1 cellular context compared by ENCODE assay signal in the genomic region with DNA sequence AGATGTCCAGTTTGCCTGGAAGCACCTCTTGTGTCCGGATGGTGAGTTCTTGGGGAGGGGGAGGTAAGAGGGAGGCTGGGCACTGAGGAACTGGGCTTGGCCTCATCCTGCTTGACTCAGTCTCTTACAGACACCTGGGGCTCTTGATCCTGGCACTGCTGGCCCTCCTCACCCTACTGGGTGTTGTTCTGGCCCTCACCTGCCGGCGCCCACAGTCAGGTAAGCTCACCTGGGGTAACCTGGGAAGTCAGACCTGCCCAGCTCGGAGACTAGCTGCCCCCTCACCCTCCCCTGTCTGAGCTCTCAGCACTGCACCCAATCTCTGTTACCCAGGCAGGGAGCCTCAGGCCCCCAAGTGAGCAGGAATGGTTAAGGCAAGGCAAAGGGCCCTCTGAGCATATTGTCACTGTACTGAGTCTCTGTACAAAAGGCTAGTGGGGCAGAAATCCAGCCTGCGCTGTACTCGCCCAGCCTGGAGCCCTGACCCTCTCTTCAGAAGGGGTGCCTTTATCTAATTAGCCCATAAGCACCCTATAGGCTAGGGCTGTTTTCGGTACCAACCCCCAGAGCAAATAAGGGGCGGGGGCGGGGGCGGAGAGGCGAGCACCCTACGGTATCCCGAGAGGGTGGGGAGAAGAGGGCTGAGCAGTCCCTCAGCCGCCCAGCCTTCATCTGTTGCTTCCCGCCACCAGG.
TF ChIP-seq lines count a peak whose summit lies in the region.

No MANE protein-coding gene starts in this region.

TF ChIP-seq in HepG2, 621 proteins besides CTCF, POLR2A, EP300 and RAD21 (continues in another document):
- TF ChIP-seq, protein P1, sequence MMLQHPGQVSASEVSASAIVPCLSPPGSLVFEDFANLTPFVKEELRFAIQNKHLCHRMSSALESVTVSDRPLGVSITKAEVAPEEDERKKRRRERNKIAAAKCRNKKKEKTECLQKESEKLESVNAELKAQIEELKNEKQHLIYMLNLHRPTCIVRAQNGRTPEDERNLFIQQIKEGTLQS (CRISPR knock-in tag; IDR thresholded peaks at IDR 0.05): no peak
- no peak for TF ChIP-seq ZNF749 (CRISPR knock-in tag; IDR thresholded peaks at IDR 0.05; ENCODE audit: borderline replicate concordance)
- peak; percentile 31; the same call in 1 of the 2 replicates for TF ChIP-seq TAF1 (CRISPR knock-in tag; IDR thresholded peaks at IDR 0.05)
- 0 out of 2 replicates have a peak, but pooled peaks have one; percentile 32 for TF ChIP-seq JUNB (CRISPR knock-in tag; IDR thresholded peaks at IDR 0.05; ENCODE audit: borderline replicate concordance)
- peak; percentile 57; the same call in 1 of the 2 replicates for TF ChIP-seq ZNF605 (CRISPR knock-in tag; IDR thresholded peaks at IDR 0.05)
- peak; percentile 55; the same call in 1 of the 2 replicates for TF ChIP-seq ARID2 (CRISPR knock-in tag; IDR thresholded peaks at IDR 0.05; ENCODE audit: borderline replicate concordance)
- TF ChIP-seq, protein P2, sequence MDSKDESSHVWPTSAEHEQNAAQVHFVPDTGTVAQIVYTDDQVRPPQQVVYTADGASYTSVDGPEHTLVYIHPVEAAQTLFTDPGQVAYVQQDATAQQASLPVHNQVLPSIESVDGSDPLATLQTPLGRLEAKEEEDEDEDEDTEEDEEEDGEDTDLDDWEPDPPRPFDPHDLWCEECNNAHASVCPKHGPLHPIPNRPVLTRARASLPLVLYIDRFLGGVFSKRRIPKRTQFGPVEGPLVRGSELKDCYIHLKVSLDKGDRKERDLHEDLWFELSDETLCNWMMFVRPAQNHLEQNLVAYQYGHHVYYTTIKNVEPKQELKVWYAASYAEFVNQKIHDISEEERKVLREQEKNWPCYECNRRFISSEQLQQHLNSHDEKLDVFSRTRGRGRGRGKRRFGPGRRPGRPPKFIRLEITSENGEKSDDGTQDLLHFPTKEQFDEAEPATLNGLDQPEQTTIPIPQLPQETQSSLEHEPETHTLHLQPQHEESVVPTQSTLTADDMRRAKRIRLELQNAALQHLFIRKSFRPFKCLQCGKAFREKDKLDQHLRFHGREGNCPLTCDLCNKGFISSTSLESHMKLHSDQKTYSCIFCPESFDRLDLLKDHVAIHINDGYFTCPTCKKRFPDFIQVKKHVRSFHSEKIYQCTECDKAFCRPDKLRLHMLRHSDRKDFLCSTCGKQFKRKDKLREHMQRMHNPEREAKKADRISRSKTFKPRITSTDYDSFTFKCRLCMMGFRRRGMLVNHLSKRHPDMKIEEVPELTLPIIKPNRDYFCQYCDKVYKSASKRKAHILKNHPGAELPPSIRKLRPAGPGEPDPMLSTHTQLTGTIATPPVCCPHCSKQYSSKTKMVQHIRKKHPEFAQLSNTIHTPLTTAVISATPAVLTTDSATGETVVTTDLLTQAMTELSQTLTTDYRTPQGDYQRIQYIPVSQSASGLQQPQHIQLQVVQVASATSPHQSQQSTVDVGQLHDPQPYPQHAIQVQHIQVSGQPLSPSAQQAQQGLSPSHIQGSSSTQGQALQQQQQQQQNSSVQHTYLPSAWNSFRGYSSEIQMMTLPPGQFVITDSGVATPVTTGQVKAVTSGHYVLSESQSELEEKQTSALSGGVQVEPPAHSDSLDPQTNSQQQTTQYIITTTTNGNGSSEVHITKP (CRISPR knock-in tag; IDR thresholded peaks at IDR 0.05; ENCODE audit: low read depth): no peak
- TF ChIP-seq MAZ (IDR thresholded peaks at IDR 0.05; ENCODE audit: borderline replicate concordance, low read depth, low read length): no peak
- TF ChIP-seq MAZ (CRISPR knock-in tag; IDR thresholded peaks at IDR 0.05; ENCODE audit: low read depth): no peak
- 0 out of 2 replicates have a peak, but pooled peaks have one; percentile 62 for TF ChIP-seq ZBTB42 (CRISPR knock-in tag; IDR thresholded peaks at IDR 0.05)
- no peak for TF ChIP-seq NONO (IDR thresholded peaks at IDR 0.05)
- peak; percentile 42 for TF ChIP-seq NONO (CRISPR knock-in tag; conservative IDR thresholded peaks at IDR 0.05)
- TF ChIP-seq, protein P3, sequence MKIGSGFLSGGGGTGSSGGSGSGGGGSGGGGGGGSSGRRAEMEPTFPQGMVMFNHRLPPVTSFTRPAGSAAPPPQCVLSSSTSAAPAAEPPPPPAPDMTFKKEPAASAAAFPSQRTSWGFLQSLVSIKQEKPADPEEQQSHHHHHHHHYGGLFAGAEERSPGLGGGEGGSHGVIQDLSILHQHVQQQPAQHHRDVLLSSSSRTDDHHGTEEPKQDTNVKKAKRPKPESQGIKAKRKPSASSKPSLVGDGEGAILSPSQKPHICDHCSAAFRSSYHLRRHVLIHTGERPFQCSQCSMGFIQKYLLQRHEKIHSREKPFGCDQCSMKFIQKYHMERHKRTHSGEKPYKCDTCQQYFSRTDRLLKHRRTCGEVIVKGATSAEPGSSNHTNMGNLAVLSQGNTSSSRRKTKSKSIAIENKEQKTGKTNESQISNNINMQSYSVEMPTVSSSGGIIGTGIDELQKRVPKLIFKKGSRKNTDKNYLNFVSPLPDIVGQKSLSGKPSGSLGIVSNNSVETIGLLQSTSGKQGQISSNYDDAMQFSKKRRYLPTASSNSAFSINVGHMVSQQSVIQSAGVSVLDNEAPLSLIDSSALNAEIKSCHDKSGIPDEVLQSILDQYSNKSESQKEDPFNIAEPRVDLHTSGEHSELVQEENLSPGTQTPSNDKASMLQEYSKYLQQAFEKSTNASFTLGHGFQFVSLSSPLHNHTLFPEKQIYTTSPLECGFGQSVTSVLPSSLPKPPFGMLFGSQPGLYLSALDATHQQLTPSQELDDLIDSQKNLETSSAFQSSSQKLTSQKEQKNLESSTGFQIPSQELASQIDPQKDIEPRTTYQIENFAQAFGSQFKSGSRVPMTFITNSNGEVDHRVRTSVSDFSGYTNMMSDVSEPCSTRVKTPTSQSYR (CRISPR knock-in tag; IDR thresholded peaks at IDR 0.05; ENCODE audit: borderline replicate concordance): peak; percentile 72; the same call in 1 of the 2 replicates
- TF ChIP-seq ZNF124 (CRISPR knock-in tag; IDR thresholded peaks at IDR 0.05): 0 out of 2 replicates have a peak, but pooled peaks have one; percentile 77
- TF ChIP-seq ELF1 (CRISPR knock-in tag; IDR thresholded peaks at IDR 0.05): no peak
- TF ChIP-seq ATM (IDR thresholded peaks at IDR 0.05; ENCODE audit: borderline replicate concordance): no peak
- TF ChIP-seq, protein P4, sequence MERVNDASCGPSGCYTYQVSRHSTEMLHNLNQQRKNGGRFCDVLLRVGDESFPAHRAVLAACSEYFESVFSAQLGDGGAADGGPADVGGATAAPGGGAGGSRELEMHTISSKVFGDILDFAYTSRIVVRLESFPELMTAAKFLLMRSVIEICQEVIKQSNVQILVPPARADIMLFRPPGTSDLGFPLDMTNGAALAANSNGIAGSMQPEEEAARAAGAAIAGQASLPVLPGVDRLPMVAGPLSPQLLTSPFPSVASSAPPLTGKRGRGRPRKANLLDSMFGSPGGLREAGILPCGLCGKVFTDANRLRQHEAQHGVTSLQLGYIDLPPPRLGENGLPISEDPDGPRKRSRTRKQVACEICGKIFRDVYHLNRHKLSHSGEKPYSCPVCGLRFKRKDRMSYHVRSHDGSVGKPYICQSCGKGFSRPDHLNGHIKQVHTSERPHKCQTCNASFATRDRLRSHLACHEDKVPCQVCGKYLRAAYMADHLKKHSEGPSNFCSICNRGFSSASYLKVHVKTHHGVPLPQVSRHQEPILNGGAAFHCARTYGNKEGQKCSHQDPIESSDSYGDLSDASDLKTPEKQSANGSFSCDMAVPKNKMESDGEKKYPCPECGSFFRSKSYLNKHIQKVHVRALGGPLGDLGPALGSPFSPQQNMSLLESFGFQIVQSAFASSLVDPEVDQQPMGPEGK (CRISPR knock-in tag; IDR thresholded peaks at IDR 0.05): peak; percentile 73
- TF ChIP-seq HES4 (CRISPR knock-in tag; IDR thresholded peaks at IDR 0.05; ENCODE audit: borderline replicate concordance): no peak
- no peak for TF ChIP-seq FOXK2 (IDR thresholded peaks at IDR 0.05)
- no peak for TF ChIP-seq ATF7 (IDR thresholded peaks at IDR 0.05)
- TF ChIP-seq ATF7 (CRISPR knock-in tag; IDR thresholded peaks at IDR 0.05): no peak
- TF ChIP-seq, protein P5, sequence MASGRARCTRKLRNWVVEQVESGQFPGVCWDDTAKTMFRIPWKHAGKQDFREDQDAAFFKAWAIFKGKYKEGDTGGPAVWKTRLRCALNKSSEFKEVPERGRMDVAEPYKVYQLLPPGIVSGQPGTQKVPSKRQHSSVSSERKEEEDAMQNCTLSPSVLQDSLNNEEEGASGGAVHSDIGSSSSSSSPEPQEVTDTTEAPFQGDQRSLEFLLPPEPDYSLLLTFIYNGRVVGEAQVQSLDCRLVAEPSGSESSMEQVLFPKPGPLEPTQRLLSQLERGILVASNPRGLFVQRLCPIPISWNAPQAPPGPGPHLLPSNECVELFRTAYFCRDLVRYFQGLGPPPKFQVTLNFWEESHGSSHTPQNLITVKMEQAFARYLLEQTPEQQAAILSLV (CRISPR knock-in tag; IDR thresholded peaks at IDR 0.05; ENCODE audit: borderline replicate concordance): no peak
- TF ChIP-seq SRSF1 (optimal IDR thresholded peaks at IDR 0.05; ENCODE audit: low read depth, low read length): no peak
- TF ChIP-seq, protein P6, sequence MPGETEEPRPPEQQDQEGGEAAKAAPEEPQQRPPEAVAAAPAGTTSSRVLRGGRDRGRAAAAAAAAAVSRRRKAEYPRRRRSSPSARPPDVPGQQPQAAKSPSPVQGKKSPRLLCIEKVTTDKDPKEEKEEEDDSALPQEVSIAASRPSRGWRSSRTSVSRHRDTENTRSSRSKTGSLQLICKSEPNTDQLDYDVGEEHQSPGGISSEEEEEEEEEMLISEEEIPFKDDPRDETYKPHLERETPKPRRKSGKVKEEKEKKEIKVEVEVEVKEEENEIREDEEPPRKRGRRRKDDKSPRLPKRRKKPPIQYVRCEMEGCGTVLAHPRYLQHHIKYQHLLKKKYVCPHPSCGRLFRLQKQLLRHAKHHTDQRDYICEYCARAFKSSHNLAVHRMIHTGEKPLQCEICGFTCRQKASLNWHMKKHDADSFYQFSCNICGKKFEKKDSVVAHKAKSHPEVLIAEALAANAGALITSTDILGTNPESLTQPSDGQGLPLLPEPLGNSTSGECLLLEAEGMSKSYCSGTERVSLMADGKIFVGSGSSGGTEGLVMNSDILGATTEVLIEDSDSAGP (CRISPR knock-in tag; IDR thresholded peaks at IDR 0.05; ENCODE audit: borderline replicate concordance): peak; percentile 29; the same call in 1 of the 2 replicates
- TF ChIP-seq ZNF629 (CRISPR knock-in tag; conservative IDR thresholded peaks at IDR 0.05): peak; percentile 23; the same call in 1 of the 2 replicates
- TF ChIP-seq NFYB (CRISPR knock-in tag; IDR thresholded peaks at IDR 0.05): peak; percentile 58
- TF ChIP-seq MYC (CRISPR knock-in tag; IDR thresholded peaks at IDR 0.05; ENCODE audit: borderline replicate concordance): no peak
- no peak for TF ChIP-seq NFRKB (IDR thresholded peaks at IDR 0.05)
- TF ChIP-seq, protein P7, sequence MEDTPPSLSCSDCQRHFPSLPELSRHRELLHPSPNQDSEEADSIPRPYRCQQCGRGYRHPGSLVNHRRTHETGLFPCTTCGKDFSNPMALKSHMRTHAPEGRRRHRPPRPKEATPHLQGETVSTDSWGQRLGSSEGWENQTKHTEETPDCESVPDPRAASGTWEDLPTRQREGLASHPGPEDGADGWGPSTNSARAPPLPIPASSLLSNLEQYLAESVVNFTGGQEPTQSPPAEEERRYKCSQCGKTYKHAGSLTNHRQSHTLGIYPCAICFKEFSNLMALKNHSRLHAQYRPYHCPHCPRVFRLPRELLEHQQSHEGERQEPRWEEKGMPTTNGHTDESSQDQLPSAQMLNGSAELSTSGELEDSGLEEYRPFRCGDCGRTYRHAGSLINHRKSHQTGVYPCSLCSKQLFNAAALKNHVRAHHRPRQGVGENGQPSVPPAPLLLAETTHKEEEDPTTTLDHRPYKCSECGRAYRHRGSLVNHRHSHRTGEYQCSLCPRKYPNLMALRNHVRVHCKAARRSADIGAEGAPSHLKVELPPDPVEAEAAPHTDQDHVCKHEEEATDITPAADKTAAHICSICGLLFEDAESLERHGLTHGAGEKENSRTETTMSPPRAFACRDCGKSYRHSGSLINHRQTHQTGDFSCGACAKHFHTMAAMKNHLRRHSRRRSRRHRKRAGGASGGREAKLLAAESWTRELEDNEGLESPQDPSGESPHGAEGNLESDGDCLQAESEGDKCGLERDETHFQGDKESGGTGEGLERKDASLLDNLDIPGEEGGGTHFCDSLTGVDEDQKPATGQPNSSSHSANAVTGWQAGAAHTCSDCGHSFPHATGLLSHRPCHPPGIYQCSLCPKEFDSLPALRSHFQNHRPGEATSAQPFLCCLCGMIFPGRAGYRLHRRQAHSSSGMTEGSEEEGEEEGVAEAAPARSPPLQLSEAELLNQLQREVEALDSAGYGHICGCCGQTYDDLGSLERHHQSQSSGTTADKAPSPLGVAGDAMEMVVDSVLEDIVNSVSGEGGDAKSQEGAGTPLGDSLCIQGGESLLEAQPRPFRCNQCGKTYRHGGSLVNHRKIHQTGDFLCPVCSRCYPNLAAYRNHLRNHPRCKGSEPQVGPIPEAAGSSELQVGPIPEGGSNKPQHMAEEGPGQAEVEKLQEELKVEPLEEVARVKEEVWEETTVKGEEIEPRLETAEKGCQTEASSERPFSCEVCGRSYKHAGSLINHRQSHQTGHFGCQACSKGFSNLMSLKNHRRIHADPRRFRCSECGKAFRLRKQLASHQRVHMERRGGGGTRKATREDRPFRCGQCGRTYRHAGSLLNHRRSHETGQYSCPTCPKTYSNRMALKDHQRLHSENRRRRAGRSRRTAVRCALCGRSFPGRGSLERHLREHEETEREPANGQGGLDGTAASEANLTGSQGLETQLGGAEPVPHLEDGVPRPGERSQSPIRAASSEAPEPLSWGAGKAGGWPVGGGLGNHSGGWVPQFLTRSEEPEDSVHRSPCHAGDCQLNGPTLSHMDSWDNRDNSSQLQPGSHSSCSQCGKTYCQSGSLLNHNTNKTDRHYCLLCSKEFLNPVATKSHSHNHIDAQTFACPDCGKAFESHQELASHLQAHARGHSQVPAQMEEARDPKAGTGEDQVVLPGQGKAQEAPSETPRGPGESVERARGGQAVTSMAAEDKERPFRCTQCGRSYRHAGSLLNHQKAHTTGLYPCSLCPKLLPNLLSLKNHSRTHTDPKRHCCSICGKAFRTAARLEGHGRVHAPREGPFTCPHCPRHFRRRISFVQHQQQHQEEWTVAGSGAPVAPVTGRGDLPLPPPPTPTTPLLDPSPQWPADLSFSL (CRISPR knock-in tag; IDR thresholded peaks at IDR 0.05): no peak
- TF ChIP-seq HOXA7 (CRISPR knock-in tag; IDR thresholded peaks at IDR 0.05): peak; percentile 48; the same call in 1 of the 2 replicates
- 0 out of 2 replicates have a peak, but pooled peaks have one; percentile 59 for TF ChIP-seq ZNF572 (CRISPR knock-in tag; IDR thresholded peaks at IDR 0.05)
- no peak for TF ChIP-seq TBL1XR1 (IDR thresholded peaks at IDR 0.05; ENCODE audit: borderline replicate concordance, low read length, partially characterized antibody)
- no peak for TF ChIP-seq AHR (CRISPR knock-in tag; IDR thresholded peaks at IDR 0.05)
- 0 out of 2 replicates have a peak, but pooled peaks have one; percentile 14 for TF ChIP-seq ONECUT2 (CRISPR knock-in tag; IDR thresholded peaks at IDR 0.05)
- peak; percentile 40; the same call in 1 of the 2 replicates for TF ChIP-seq SP5 (CRISPR knock-in tag; IDR thresholded peaks at IDR 0.05; ENCODE audit: borderline replicate concordance, low read depth)
- no peak for TF ChIP-seq TBP (CRISPR knock-in tag; IDR thresholded peaks at IDR 0.05)
- TF ChIP-seq NFIB (CRISPR knock-in tag; IDR thresholded peaks at IDR 0.05; ENCODE audit: borderline replicate concordance): no peak
- TF ChIP-seq, protein P8, sequence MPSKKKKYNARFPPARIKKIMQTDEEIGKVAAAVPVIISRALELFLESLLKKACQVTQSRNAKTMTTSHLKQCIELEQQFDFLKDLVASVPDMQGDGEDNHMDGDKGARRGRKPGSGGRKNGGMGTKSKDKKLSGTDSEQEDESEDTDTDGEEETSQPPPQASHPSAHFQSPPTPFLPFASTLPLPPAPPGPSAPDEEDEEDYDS (CRISPR knock-in tag; IDR thresholded peaks at IDR 0.05): 0 out of 2 replicates have a peak, but pooled peaks have one; percentile 41
- TF ChIP-seq REL (CRISPR knock-in tag; conservative IDR thresholded peaks at IDR 0.05): 0 out of 2 replicates have a peak, but pooled peaks have one; percentile 18
